1 cellular context compared by ENCODE assay signal in the genomic region with DNA sequence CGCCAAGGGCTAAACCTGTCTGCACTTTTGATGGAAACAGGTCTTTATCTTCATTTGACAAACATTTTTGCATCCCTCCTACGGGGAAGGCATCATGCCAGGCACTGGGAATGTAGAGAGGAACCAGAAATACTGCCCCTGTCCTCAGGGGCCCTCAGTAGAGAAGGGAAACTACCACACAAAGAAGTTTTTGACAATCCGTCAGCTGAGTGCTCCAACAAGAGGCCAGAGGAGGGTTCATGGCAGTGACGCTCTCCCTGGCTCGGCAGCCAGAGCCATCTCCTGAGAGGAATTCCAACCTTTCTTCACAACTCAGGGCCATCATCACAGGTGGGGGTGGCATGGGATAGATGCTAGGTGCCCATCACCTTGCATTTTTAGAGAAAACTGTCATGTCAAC.
TF ChIP-seq lines count a peak whose summit lies in the region.

No MANE protein-coding gene starts in this region.

TF ChIP-seq in HepG2, 621 proteins besides CTCF, POLR2A, EP300 and RAD21 (continued from another document):
- TF ChIP-seq GPBP1L1 (CRISPR knock-in tag; IDR thresholded peaks at IDR 0.05) (no peak), AKNA (CRISPR knock-in tag; IDR thresholded peaks at IDR 0.05; ENCODE audit: borderline replicate concordance) (no peak), CSRNP2 (CRISPR knock-in tag; conservative IDR thresholded peaks at IDR 0.05; ENCODE audit: low read depth) (no peak), ONECUT2 (CRISPR knock-in tag; IDR thresholded peaks at IDR 0.05) (no peak), ZNF18 (CRISPR knock-in tag; IDR thresholded peaks at IDR 0.05; ENCODE audit: insufficient replicate concordance) (no peak), NR2F1 (CRISPR knock-in tag; IDR thresholded peaks at IDR 0.05) (no peak), PHB2 (IDR thresholded peaks at IDR 0.05; ENCODE audit: partially characterized antibody) (no peak)
- TF ChIP-seq, protein P1, sequence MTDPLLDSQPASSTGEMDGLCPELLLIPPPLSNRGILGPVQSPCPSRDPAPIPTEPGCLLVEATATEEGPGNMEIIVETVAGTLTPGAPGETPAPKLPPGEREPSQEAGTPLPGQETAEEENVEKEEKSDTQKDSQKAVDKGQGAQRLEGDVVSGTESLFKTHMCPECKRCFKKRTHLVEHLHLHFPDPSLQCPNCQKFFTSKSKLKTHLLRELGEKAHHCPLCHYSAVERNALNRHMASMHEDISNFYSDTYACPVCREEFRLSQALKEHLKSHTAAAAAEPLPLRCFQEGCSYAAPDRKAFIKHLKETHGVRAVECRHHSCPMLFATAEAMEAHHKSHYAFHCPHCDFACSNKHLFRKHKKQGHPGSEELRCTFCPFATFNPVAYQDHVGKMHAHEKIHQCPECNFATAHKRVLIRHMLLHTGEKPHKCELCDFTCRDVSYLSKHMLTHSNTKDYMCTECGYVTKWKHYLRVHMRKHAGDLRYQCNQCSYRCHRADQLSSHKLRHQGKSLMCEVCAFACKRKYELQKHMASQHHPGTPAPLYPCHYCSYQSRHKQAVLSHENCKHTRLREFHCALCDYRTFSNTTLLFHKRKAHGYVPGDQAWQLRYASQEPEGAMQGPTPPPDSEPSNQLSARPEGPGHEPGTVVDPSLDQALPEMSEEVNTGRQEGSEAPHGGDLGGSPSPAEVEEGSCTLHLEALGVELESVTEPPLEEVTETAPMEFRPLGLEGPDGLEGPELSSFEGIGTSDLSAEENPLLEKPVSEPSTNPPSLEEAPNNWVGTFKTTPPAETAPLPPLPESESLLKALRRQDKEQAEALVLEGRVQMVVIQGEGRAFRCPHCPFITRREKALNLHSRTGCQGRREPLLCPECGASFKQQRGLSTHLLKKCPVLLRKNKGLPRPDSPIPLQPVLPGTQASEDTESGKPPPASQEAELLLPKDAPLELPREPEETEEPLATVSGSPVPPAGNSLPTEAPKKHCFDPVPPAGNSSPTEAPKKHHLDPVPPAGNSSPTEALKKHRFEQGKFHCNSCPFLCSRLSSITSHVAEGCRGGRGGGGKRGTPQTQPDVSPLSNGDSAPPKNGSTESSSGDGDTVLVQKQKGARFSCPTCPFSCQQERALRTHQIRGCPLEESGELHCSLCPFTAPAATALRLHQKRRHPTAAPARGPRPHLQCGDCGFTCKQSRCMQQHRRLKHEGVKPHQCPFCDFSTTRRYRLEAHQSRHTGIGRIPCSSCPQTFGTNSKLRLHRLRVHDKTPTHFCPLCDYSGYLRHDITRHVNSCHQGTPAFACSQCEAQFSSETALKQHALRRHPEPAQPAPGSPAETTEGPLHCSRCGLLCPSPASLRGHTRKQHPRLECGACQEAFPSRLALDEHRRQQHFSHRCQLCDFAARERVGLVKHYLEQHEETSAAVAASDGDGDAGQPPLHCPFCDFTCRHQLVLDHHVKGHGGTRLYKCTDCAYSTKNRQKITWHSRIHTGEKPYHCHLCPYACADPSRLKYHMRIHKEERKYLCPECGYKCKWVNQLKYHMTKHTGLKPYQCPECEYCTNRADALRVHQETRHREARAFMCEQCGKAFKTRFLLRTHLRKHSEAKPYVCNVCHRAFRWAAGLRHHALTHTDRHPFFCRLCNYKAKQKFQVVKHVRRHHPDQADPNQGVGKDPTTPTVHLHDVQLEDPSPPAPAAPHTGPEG (CRISPR knock-in tag; IDR thresholded peaks at IDR 0.05), result no peak
- TF ChIP-seq, protein P2, sequence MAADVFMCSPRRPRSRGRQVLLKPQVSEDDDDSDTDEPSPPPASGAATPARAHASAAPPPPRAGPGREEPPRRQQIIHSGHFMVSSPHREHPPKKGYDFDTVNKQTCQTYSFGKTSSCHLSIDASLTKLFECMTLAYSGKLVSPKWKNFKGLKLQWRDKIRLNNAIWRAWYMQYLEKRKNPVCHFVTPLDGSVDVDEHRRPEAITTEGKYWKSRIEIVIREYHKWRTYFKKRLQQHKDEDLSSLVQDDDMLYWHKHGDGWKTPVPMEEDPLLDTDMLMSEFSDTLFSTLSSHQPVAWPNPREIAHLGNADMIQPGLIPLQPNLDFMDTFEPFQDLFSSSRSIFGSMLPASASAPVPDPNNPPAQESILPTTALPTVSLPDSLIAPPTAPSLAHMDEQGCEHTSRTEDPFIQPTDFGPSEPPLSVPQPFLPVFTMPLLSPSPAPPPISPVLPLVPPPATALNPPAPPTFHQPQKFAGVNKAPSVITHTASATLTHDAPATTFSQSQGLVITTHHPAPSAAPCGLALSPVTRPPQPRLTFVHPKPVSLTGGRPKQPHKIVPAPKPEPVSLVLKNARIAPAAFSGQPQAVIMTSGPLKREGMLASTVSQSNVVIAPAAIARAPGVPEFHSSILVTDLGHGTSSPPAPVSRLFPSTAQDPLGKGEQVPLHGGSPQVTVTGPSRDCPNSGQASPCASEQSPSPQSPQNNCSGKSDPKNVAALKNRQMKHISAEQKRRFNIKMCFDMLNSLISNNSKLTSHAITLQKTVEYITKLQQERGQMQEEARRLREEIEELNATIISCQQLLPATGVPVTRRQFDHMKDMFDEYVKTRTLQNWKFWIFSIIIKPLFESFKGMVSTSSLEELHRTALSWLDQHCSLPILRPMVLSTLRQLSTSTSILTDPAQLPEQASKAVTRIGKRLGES (CRISPR knock-in tag; IDR thresholded peaks at IDR 0.05; ENCODE audit: borderline replicate concordance), result no peak
- TF ChIP-seq, protein P3, sequence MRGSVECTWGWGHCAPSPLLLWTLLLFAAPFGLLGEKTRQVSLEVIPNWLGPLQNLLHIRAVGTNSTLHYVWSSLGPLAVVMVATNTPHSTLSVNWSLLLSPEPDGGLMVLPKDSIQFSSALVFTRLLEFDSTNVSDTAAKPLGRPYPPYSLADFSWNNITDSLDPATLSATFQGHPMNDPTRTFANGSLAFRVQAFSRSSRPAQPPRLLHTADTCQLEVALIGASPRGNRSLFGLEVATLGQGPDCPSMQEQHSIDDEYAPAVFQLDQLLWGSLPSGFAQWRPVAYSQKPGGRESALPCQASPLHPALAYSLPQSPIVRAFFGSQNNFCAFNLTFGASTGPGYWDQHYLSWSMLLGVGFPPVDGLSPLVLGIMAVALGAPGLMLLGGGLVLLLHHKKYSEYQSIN (CRISPR knock-in tag; IDR thresholded peaks at IDR 0.05; ENCODE audit: borderline replicate concordance), result no peak
